1 cellular context compared by ENCODE assay signal in genomic region chr2:126886201-126886905, GRCh38.
TF ChIP-seq lines count a peak whose summit lies in the region.

No MANE protein-coding gene starts in this region.

TF ChIP-seq in HEK293, 187 proteins besides CTCF, POLR2A, EP300 and RAD21 (continued from another document and continues in another):
- TF ChIP-seq ZBTB44 (tag by site-specific recombination; IDR thresholded peaks at IDR 0.05) (no peak), SP2 (tag by site-specific recombination; IDR thresholded peaks at IDR 0.05) (peak; percentile 33; the same call in 1 of the 2 replicates), ZNF792 (tag by site-specific recombination; IDR thresholded peaks at IDR 0.05) (no peak), ZNF133 (tag by site-specific recombination; IDR thresholded peaks at IDR 0.05) (no peak), KLF9 (tag by site-specific recombination; IDR thresholded peaks at IDR 0.05; ENCODE audit: low read depth) (peak; percentile 96), ZNF501 (tag by site-specific recombination; IDR thresholded peaks at IDR 0.05) (0 out of 2 replicates have a peak, but pooled peaks have one; percentile 41), ZNF239 (tag by site-specific recombination; IDR thresholded peaks at IDR 0.05) (no peak), KLF7 (tag by site-specific recombination; IDR thresholded peaks at IDR 0.05; ENCODE audit: borderline replicate concordance) (no peak), ZSCAN4 (tag by site-specific recombination; IDR thresholded peaks at IDR 0.05) (no peak), YY1 (tag by site-specific recombination; IDR thresholded peaks at IDR 0.05) (no peak), ATF2 (tag by site-specific recombination; IDR thresholded peaks at IDR 0.05; ENCODE audit: low read depth) (no peak), HOXA7 (CRISPR knock-in tag; IDR thresholded peaks at IDR 0.05; ENCODE audit: borderline replicate concordance) (no peak), ZNF423 (tag by site-specific recombination; IDR thresholded peaks at IDR 0.05) (no peak), SCRT2 (tag by site-specific recombination; IDR thresholded peaks at IDR 0.05) (peak; percentile 98), ZNF19 (tag by site-specific recombination; IDR thresholded peaks at IDR 0.05; ENCODE audit: low read depth) (no peak), ZBTB26 (tag by site-specific recombination; optimal IDR thresholded peaks at IDR 0.05) (no peak), ZNF510 (tag by site-specific recombination; IDR thresholded peaks at IDR 0.05; ENCODE audit: insufficient replicate concordance) (no peak), PRDM10 (tag by site-specific recombination; IDR thresholded peaks at IDR 0.05) (no peak), ZIC2 (tag by site-specific recombination; IDR thresholded peaks at IDR 0.05) (peak; percentile 33; the same call in 1 of the 2 replicates), ZBTB48 (tag by site-specific recombination; IDR thresholded peaks at IDR 0.05) (no peak; the same call in none of the 2 replicates), ZNF311 (tag by site-specific recombination; IDR thresholded peaks at IDR 0.05; ENCODE audit: borderline replicate concordance) (no peak), PBX3 (CRISPR knock-in tag; IDR thresholded peaks at IDR 0.05) (no peak), PRDM6 (tag by site-specific recombination; IDR thresholded peaks at IDR 0.05) (no peak), ZNF223 (tag by site-specific recombination; IDR thresholded peaks at IDR 0.05) (no peak), ZNF791 (tag by site-specific recombination; IDR thresholded peaks at IDR 0.05) (no peak), MEIS1 (CRISPR knock-in tag; IDR thresholded peaks at IDR 0.05; ENCODE audit: borderline replicate concordance) (no peak), ZNF658 (tag by site-specific recombination; IDR thresholded peaks at IDR 0.05) (no peak), TSHZ1 (tag by site-specific recombination; IDR thresholded peaks at IDR 0.05; ENCODE audit: borderline replicate concordance) (no peak), TCF7L2 (IDR thresholded peaks at IDR 0.05; ENCODE audit: borderline replicate concordance, low read depth, low read length) (no peak), BCL6B (tag by site-specific recombination; IDR thresholded peaks at IDR 0.05) (no peak), ZNF600 (tag by site-specific recombination; IDR thresholded peaks at IDR 0.05) (peak; percentile 69; the same call in 1 of the 2 replicates), ZNF701 (tag by site-specific recombination; IDR thresholded peaks at IDR 0.05) (no peak), ZNF202 (tag by site-specific recombination; IDR thresholded peaks at IDR 0.05; ENCODE audit: borderline replicate concordance) (no peak), ZNF211 (tag by site-specific recombination; IDR thresholded peaks at IDR 0.05; ENCODE audit: low read depth) (no peak), ZNF76 (tag by site-specific recombination; IDR thresholded peaks at IDR 0.05; ENCODE audit: borderline replicate concordance, low read depth) (no peak), GLI2 (tag by site-specific recombination; IDR thresholded peaks at IDR 0.05; ENCODE audit: borderline replicate concordance, low read depth) (no peak), ZNF530 (tag by site-specific recombination; IDR thresholded peaks at IDR 0.05; ENCODE audit: low read depth) (no peak), ZBTB21 (tag by site-specific recombination; IDR thresholded peaks at IDR 0.05) (no peak), ZNF529 (tag by site-specific recombination; IDR thresholded peaks at IDR 0.05; ENCODE audit: insufficient replicate concordance) (no peak), GLI4 (tag by site-specific recombination; IDR thresholded peaks at IDR 0.05) (no peak), OVOL3 (tag by site-specific recombination; IDR thresholded peaks at IDR 0.05) (no peak), TRIM28 (IDR thresholded peaks at IDR 0.05; ENCODE audit: borderline replicate concordance, low read length) (no peak), ZNF843 (tag by site-specific recombination; IDR thresholded peaks at IDR 0.05) (0 out of 2 replicates have a peak, but pooled peaks have one; percentile 21), ZNF274 (IDR thresholded peaks at IDR 0.05; ENCODE audit: low read length) (no peak), ZNF274 (tag by site-specific recombination; IDR thresholded peaks at IDR 0.05; ENCODE audit: borderline replicate concordance) (no peak), ZNF26 (tag by site-specific recombination; IDR thresholded peaks at IDR 0.05) (no peak)
